Comparison of ENCODE assay signal across 20 cellular contexts in genomic region chr19:55365922-55366321, GRCh38. TPM values are rescaled to one million over a fixed set of nuclear protein-coding genes. Genes with fewer than 3 reads are reported as not detected.
DNase-seq lines count a peak whose midpoint lies in the region; ATAC-seq and TF ChIP-seq lines count a peak whose summit lies in the region.
"Had no signal": no experiment of that assay in that cellular context is flagged by ENCODE, and none has a peak within 500 bp of the region (broad histone marks: within the 10 kb centered on the region; RNA-seq: fewer than 3 reads in every experiment).

No MANE protein-coding gene starts in this region.

- H3K9me3 Mint-ChIP-seq in Calu3 (ENCODE audit: low read depth, unreplicated experiment) (no peaks in the 10 kb centered on the region), neural progenitor cell (peaks cover 2% of the 10 kb centered on the region), chondrocyte (ENCODE audit: low read depth) (no peaks in the 10 kb centered on the region)
- H3K9me3 Mint-ChIP-seq: CD8-positive, alpha-beta T cell had no signal

- H3K27me3 ChIP-seq in neural progenitor cell: peaks cover 39% of the 10 kb centered on the region

- peak overlapping the region; percentile 26 for H3K4me3 Mint-ChIP-seq in Calu3 (ENCODE audit: low read depth, unreplicated experiment)
- H3K4me3 Mint-ChIP-seq in neural progenitor cell: peak overlapping the region; percentile 67
- no peak overlapping the region for H3K4me3 Mint-ChIP-seq in chondrocyte (ENCODE audit: unreplicated experiment)
- H3K4me3 Mint-ChIP-seq: B cell; CD4-positive, CD25-positive, alpha-beta regulatory T cell; CD8-positive, alpha-beta T cell had no signal

- no peaks in the 10 kb centered on the region for H3K79me2 ChIP-seq in neural progenitor cell (ENCODE audit: low read depth)

- H3K4me1 Mint-ChIP-seq in Calu3 (ENCODE audit: low read depth, unreplicated experiment): peaks cover 11% of the 10 kb centered on the region
- peaks cover 10% of the 10 kb centered on the region for H3K4me1 Mint-ChIP-seq in neural progenitor cell
- H3K4me1 Mint-ChIP-seq in chondrocyte (ENCODE audit: low read depth): peaks cover 22% of the 10 kb centered on the region

- H3K36me3 Mint-ChIP-seq in Calu3 (ENCODE audit: insufficient read depth, unreplicated experiment) (peaks cover 15% of the 10 kb centered on the region), neural progenitor cell (no peaks in the 10 kb centered on the region), chondrocyte (ENCODE audit: low read depth) (no peaks in the 10 kb centered on the region)
- H3K36me3 Mint-ChIP-seq: CD4-positive, CD25-positive, alpha-beta regulatory T cell; CD8-positive, alpha-beta T cell had no signal

- H3K27ac Mint-ChIP-seq in Calu3 (ENCODE audit: unreplicated experiment): no peak overlapping the region
- no peak overlapping the region for H3K27ac Mint-ChIP-seq in neural progenitor cell
- no peak overlapping the region for H3K27ac Mint-ChIP-seq in chondrocyte (ENCODE audit: unreplicated experiment)
- H3K27ac Mint-ChIP-seq: B cell; CD4-positive, CD25-positive, alpha-beta regulatory T cell; CD8-positive, alpha-beta T cell had no signal

- CTCF ChIA-PET in Calu3 (lab: Charles Lee) (interaction anchor here (1.1 kb wide), 1 partner anchor 27 kb away, joined by 3 read pairs; the partner anchor contains the start of gene KMT5C), HEK293 (lab: Yijun Ruan, JAX) (no interaction called here)

- H4K20me1 ChIP-seq in neural progenitor cell (ENCODE audit: low read depth): no peaks in the 10 kb centered on the region

- no peak for TF ChIP-seq CTCF in Calu3 (IDR thresholded peaks at IDR 0.05; ENCODE audit: unreplicated experiment)
- TF ChIP-seq CTCF in HEK293 (tag by site-specific recombination; IDR thresholded peaks at IDR 0.05): no peak
- no peak for TF ChIP-seq CTCF in neural progenitor cell (IDR thresholded peaks at IDR 0.05)
- no peak for TF ChIP-seq CTCF in chondrocyte (IDR thresholded peaks at IDR 0.05)

- POLR2A ChIA-PET in HEK293 (lab: Yijun Ruan, JAX): interaction anchor here (0.9 to 1.3 kb wide), 2 partner anchors 15 to 26 kb away, joined by 3 to 5 read pairs; partner anchors contain the start of gene KMT5C

- intact Hi-C loops in Calu3 (cut with micrococcal nuclease; ENCODE audit: unreplicated experiment): no loop called here

- H3K4me1 ChIP-seq in HEK293 (ENCODE audit: control insufficient read depth, insufficient read depth, low read length) (peaks cover 5% of the 10 kb centered on the region; the same call in 1 of the 2 replicates), neural progenitor cell (peaks cover 9% of the 10 kb centered on the region)

- peaks cover 11% of the 10 kb centered on the region for H3F3A ChIP-seq in neural progenitor cell (ENCODE audit: low read depth)

- H3K4me2 ChIP-seq in neural progenitor cell: no peak overlapping the region
- H3K4me2 ChIP-seq: BLaER1 had no signal

- DNase-seq in Calu3: no peak
- no peak for DNase-seq in neural progenitor cell (ENCODE audit: low spot score)
- DNase-seq in chondrocyte (ENCODE audit: low spot score): no peak
- DNase-seq in central memory CD4-positive, alpha-beta T cell: no peak
- DNase-seq: CD4-positive, CD25-positive, alpha-beta regulatory T cell; DMS53; DMS79 treated with DMSO at 0.1 percent for 48 hours; GF-D8; H7; HCEC 1CT had no signal

- no peak overlapping the region for H2AFZ ChIP-seq in neural progenitor cell (replicated peaks)

- H3K9ac ChIP-seq in neural progenitor cell: no peak overlapping the region
- H3K9ac ChIP-seq: BLaER1 had no signal

- no peak overlapping the region for H3K4me3 ChIP-seq in HEK293 (ENCODE audit: low read depth, low read length)
- H3K4me3 ChIP-seq in neural progenitor cell: no peak overlapping the region
- H3K4me3 ChIP-seq: BLaER1 had no signal

- H3K27me3 Mint-ChIP-seq in Calu3 (ENCODE audit: unreplicated experiment): peaks cover 79% of the 10 kb centered on the region
- peaks cover 27% of the 10 kb centered on the region for H3K27me3 Mint-ChIP-seq in neural progenitor cell (ENCODE audit: insufficient read depth, low read depth)
- no peaks in the 10 kb centered on the region for H3K27me3 Mint-ChIP-seq in chondrocyte (ENCODE audit: low read depth)

- H3K36me3 ChIP-seq in HEK293 (ENCODE audit: control insufficient read depth in 2 of 2, insufficient read depth in 1 of 2, low read length in 2 of 2): no peaks in the 10 kb centered on the region
- H3K36me3 ChIP-seq in neural progenitor cell: no peaks in the 10 kb centered on the region
- H3K36me3 ChIP-seq: BLaER1 had no signal

- no TSS peak for BruUV-seq in Calu3 (replicated peaks; lab: Mats Ljungman, UMichigan)

- H3K27ac ChIP-seq in HEK293 (ENCODE audit: extremely low read depth, low read depth, low read length) (no peak overlapping the region), neural progenitor cell (no peak overlapping the region)
- H3K27ac ChIP-seq: BLaER1, C4-2B had no signal

- H3K9me3 ChIP-seq in HEK293 (ENCODE audit: control insufficient read depth, insufficient read depth, low read depth, low read length) (no peaks in the 10 kb centered on the region), neural progenitor cell (ENCODE audit: low read depth) (no peaks in the 10 kb centered on the region)
- H3K9me3 ChIP-seq: BLaER1 had no signal

- no peak for ATAC-seq in GM19324 (IDR thresholded peaks at IDR 0.05; ENCODE audit: low FRiP score, unreplicated experiment)
- ATAC-seq: CD8-positive, alpha-beta T cell had no signal

TF ChIP-seq in HEK293, 187 proteins besides CTCF, POLR2A, EP300 and RAD21 (continues in another document):
- TF ChIP-seq ZFHX2 (tag by site-specific recombination; conservative IDR thresholded peaks at IDR 0.05) (peak; percentile 82), ZNF140 (tag by site-specific recombination; IDR thresholded peaks at IDR 0.05) (no peak), ZNF155 (tag by site-specific recombination; IDR thresholded peaks at IDR 0.05) (no peak), ZNF404 (tag by site-specific recombination; IDR thresholded peaks at IDR 0.05) (no peak), SCRT2 (tag by site-specific recombination; IDR thresholded peaks at IDR 0.05) (peak; percentile 58), ZBTB10 (tag by site-specific recombination; IDR thresholded peaks at IDR 0.05) (0 out of 2 replicates have a peak, but pooled peaks have one; percentile 41), ZNF624 (tag by site-specific recombination; IDR thresholded peaks at IDR 0.05) (no peak), IKZF3 (tag by site-specific recombination; IDR thresholded peaks at IDR 0.05) (no peak), ZNF561 (tag by site-specific recombination; IDR thresholded peaks at IDR 0.05; ENCODE audit: borderline replicate concordance) (no peak), ZNF112 (tag by site-specific recombination; IDR thresholded peaks at IDR 0.05) (no peak), EGR2 (tag by site-specific recombination; IDR thresholded peaks at IDR 0.05; ENCODE audit: low read depth) (peak; percentile 14; the same call in 1 of the 2 replicates), ZNF398 (tag by site-specific recombination; IDR thresholded peaks at IDR 0.05) (peak; percentile 32)

RNA-seq across cellular contexts. Expression of gene GARIN5B, which starts 2.9 kb away (rescaled TPM):
- total RNA-seq in Calu3 (2022): not detected in 2 replicates
- 0.09 TPM in 1 of 2 replicates, not detected in the other for total RNA-seq in neural progenitor cell (ENCODE audit: low replicate concordance)
- not detected in 3 replicates for total RNA-seq in chondrocyte
- total RNA-seq: A172; B cell; CD4-positive, CD25-positive, alpha-beta regulatory T cell; CD8-positive, alpha-beta T cell; Daoy; G401; H1; H7 had no signal

RNA-seq across cellular contexts. Expression of gene IL11, which starts 4.3 kb away (rescaled TPM):
- total RNA-seq in Calu3 (2022) (0.97 and 1.3 TPM in 2 replicates), neural progenitor cell (ENCODE audit: low replicate concordance) (0.06 and 0.62 TPM in 2 replicates), chondrocyte (2.8 to 3.7 TPM (median 3.1 TPM) in 3 replicates)
- total RNA-seq: B cell; CD4-positive, CD25-positive, alpha-beta regulatory T cell had no signal

RNA-seq across cellular contexts. Expression of gene TMEM190, which starts 10.7 kb away (rescaled TPM):
- total RNA-seq in Calu3 (2022) (not detected in 2 replicates), neural progenitor cell (ENCODE audit: low replicate concordance) (not detected in 2 replicates), chondrocyte (0.52 to 1.0 TPM in 2 of 3 replicates, not detected in the other)
- total RNA-seq: A172; B cell; CD4-positive, CD25-positive, alpha-beta regulatory T cell; CD8-positive, alpha-beta T cell; Daoy; H1; H7 had no signal

RNA-seq across cellular contexts. Expression of gene COX6B2, which starts 11.4 kb away (rescaled TPM):
- total RNA-seq in Calu3 (2022): 1.4 and 3.4 TPM in 2 replicates
- total RNA-seq in neural progenitor cell (ENCODE audit: low replicate concordance): 0.77 TPM in 1 of 2 replicates, not detected in the other
- 0.17 to 0.23 TPM in 2 of 3 replicates, not detected in the other for total RNA-seq in chondrocyte
- total RNA-seq: B cell, Daoy had no signal

RNA-seq across cellular contexts. Expression of gene TMEM238, which starts 18.2 kb away (rescaled TPM):
- total RNA-seq in Calu3 (2022): 38.8 and 49.4 TPM in 2 replicates
- total RNA-seq in neural progenitor cell (ENCODE audit: low replicate concordance): 0.15 TPM in 1 of 2 replicates, not detected in the other
- 0.59 to 1.0 TPM (median 0.85 TPM) in 3 replicates for total RNA-seq in chondrocyte
- total RNA-seq: A172, G401 had no signal
